Comparison of ENCODE assay signal across 9 cellular contexts in the genomic region with DNA sequence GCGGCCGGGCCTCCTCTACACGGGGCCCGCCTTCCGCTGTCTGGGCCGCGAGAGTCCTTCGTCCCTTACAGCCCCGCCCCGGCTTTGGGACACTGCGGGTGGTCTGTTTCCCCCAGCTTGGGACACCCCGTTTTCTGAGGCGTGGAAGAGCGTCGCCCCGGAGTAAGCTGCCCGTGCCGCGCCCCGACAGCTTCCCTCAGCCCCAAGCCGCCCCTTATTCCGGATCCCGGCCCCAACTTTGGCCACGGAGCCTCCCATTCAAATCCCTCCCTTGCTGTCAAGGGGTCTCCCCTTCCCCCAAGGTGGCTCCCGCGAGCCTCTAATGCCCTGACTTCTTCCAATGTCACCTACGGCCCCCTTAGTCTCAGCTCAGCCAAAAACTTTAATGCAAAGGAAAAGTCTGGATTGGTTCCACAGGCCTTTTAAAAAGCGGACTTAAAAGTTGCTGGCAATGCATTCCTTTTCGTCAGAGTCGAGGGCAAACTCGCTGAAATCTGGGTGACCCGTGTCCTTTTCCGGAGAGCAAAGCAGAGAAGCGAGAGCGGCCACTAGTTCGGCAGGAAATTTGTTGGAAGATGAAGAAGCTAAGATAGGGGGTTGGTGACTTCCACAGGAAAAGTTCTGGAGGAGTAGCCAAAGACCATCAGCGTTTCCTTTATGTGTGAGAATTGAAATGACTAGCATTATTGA. TPM values are rescaled to one million over a fixed set of nuclear protein-coding genes. Genes with fewer than 3 reads are reported as not detected.
DNase-seq lines count a peak whose midpoint lies in the region; ATAC-seq and TF ChIP-seq lines count a peak whose summit lies in the region.
"Had no signal": no experiment of that assay in that cellular context is flagged by ENCODE, and none has a peak within 500 bp of the region (broad histone marks: within the 10 kb centered on the region; RNA-seq: fewer than 3 reads in every experiment).

No MANE protein-coding gene starts in this region.

- H3K36me3 Mint-ChIP-seq in activated CD8-positive, alpha-beta T cell treated with anti-CD3 and anti-CD28 coated beads, Interleukin-2, amount 10 ng/mL, durations not matched to agents 7 days and 5 days (ENCODE audit: low read depth), result peaks cover 6% of the 10 kb centered on the region
- H3K36me3 Mint-ChIP-seq in osteocyte (ENCODE audit: unreplicated experiment), result no peaks in the 10 kb centered on the region

- peak overlapping the region; percentile 90 for H3K27ac ChIP-seq in foreskin keratinocyte

- H3K9me3 Mint-ChIP-seq in activated CD8-positive, alpha-beta T cell treated with anti-CD3 and anti-CD28 coated beads, Interleukin-2, amount 10 ng/mL, durations not matched to agents 7 days and 5 days (ENCODE audit: insufficient read depth), result no peaks in the 10 kb centered on the region
- H3K9me3 Mint-ChIP-seq in osteocyte (ENCODE audit: unreplicated experiment), result no peaks in the 10 kb centered on the region

- in situ Hi-C loops in GM13976 (cut with MboI; ENCODE audit: low sequenced_read_pairs, unreplicated experiment), result no loop called here

- peaks cover 38% of the 10 kb centered on the region for H3K4me1 Mint-ChIP-seq in activated CD8-positive, alpha-beta T cell treated with anti-CD3 and anti-CD28 coated beads, Interleukin-2, amount 10 ng/mL, durations not matched to agents 7 days and 5 days (ENCODE audit: low read depth)
- peaks cover 37% of the 10 kb centered on the region for H3K4me1 Mint-ChIP-seq in osteocyte (ENCODE audit: unreplicated experiment)

- ATAC-seq in activated CD8-positive, alpha-beta T cell treated with anti-CD3 and anti-CD28 coated beads, Interleukin-2, amount 10 ng/mL, durations not matched to agents 7 days and 5 days, result no peak
- ATAC-seq in foreskin keratinocyte (no peak), GM18502 (IDR thresholded peaks at IDR 0.05; ENCODE audit: poor library complexity, unreplicated experiment) (no peak)

- TF ChIP-seq CTCF in HFF-Myc (IDR thresholded peaks at IDR 0.05; ENCODE audit: low read depth, low read length, missing control alignments) (no peak), foreskin keratinocyte (conservative IDR thresholded peaks at IDR 0.05) (no peak), osteocyte (IDR thresholded peaks at IDR 0.05) (no peak), GM13976 (IDR thresholded peaks at IDR 0.05; ENCODE audit: borderline replicate concordance, control extremely low read depth, extremely low read depth, insufficient read depth, missing control alignments) (no peak)

- POLR2A ChIA-PET in activated CD8-positive, alpha-beta T cell treated with anti-CD3 and anti-CD28 coated beads, Interleukin-2, amount 10 ng/mL, durations not matched to agents 7 days and 5 days (lab: Charles Lee), result interaction anchor here (1.3 kb wide), 1 partner anchor 20 kb away, joined by 11 read pairs; the partner anchor contains the start of gene EXOSC2

- H3K27ac Mint-ChIP-seq in activated CD8-positive, alpha-beta T cell treated with anti-CD3 and anti-CD28 coated beads, Interleukin-2, amount 10 ng/mL, durations not matched to agents 7 days and 5 days, result peak overlapping the region; percentile 91
- H3K27ac Mint-ChIP-seq in osteocyte (ENCODE audit: unreplicated experiment), result peak overlapping the region; percentile 96

- DNase-seq in CD1c-positive myeloid dendritic cell (ENCODE audit: extremely low spot score) (peak; percentile 36), HFF-Myc (ENCODE audit: extremely low read depth, low read depth) (no peak), foreskin keratinocyte (no peak), osteocyte (ENCODE audit: extremely low spot score, unreplicated experiment) (no peak), GM13976 (ENCODE audit: low spot score) (no peak), mesenteric fat pad (ENCODE audit: low spot score) (no peak)
- DNase-seq in activated CD8-positive, alpha-beta T cell treated with anti-CD3 and anti-CD28 coated beads, Interleukin-2, amount 10 ng/mL, durations not matched to agents 7 days and 5 days, result peak; percentile 32

- peaks cover 5% of the 10 kb centered on the region for H3K4me1 ChIP-seq in foreskin keratinocyte

- no peaks in the 10 kb centered on the region for H3K27me3 ChIP-seq in foreskin keratinocyte

- H3K4me3 Mint-ChIP-seq in activated CD8-positive, alpha-beta T cell treated with anti-CD3 and anti-CD28 coated beads, Interleukin-2, amount 10 ng/mL, durations not matched to agents 7 days and 5 days, result peak overlapping the region; percentile 87
- H3K4me3 Mint-ChIP-seq in osteocyte (ENCODE audit: unreplicated experiment), result peak overlapping the region; percentile 93

- H3K4me3 ChIP-seq in HFF-Myc (replicated peaks; ENCODE audit: low read depth, low read length), result peak overlapping the region; percentile 86

- no peaks in the 10 kb centered on the region for H3K27me3 Mint-ChIP-seq in activated CD8-positive, alpha-beta T cell treated with anti-CD3 and anti-CD28 coated beads, Interleukin-2, amount 10 ng/mL, durations not matched to agents 7 days and 5 days (ENCODE audit: low read depth)
- H3K27me3 Mint-ChIP-seq in osteocyte (ENCODE audit: unreplicated experiment), result no peaks in the 10 kb centered on the region

- CTCF ChIA-PET in activated CD8-positive, alpha-beta T cell treated with anti-CD3 and anti-CD28 coated beads, Interleukin-2, amount 10 ng/mL, durations not matched to agents 7 days and 5 days (lab: Charles Lee), result interaction anchor here (0.9 to 4.5 kb wide), 6 partner anchors 12 to 156 kb away, joined by 3 to 29 read pairs (median 4); partner anchors contain the start of gene EXOSC2

RNA-seq across cellular contexts. Expression of gene EXOSC2, which starts 19.9 kb away (rescaled TPM):
- total RNA-seq in activated CD8-positive, alpha-beta T cell treated with anti-CD3 and anti-CD28 coated beads, Interleukin-2, amount 10 ng/mL, durations not matched to agents 7 days and 5 days, result 10 to 100 TPM; 59.6 to 61.6 TPM
- 45.6 and 54.7 TPM in 2 replicates for total RNA-seq in foreskin keratinocyte
- polyA plus RNA-seq in foreskin keratinocyte, result 32.3 and 38.5 TPM in 2 replicates
- 26.1 and 26.2 TPM in 2 replicates for total RNA-seq in osteocyte
- total RNA-seq in mesenteric fat pad, result 21.2 TPM

RNA-seq across cellular contexts. Expression of gene PRDM12, which starts 49.0 kb away (rescaled TPM):
- total RNA-seq in activated CD8-positive, alpha-beta T cell treated with anti-CD3 and anti-CD28 coated beads, Interleukin-2, amount 10 ng/mL, durations not matched to agents 7 days and 5 days, result not detected
- total RNA-seq in foreskin keratinocyte (not detected in 2 replicates), osteocyte (not detected in 2 replicates), mesenteric fat pad (not detected)
- polyA plus RNA-seq in foreskin keratinocyte, result 0.02 TPM in 1 of 2 replicates, not detected in the other
- total RNA-seq: LHCN-M2 had no signal

Comparison
In these comparisons a context has a peak if more than half of its experiments do, and no peak if none do; other contexts are left out.
1. DNase-seq: peak in CD1c-positive myeloid dendritic cell (single experiment) and activated CD8-positive, alpha-beta T cell treated with anti-CD3 and anti-CD28 coated beads, Interleukin-2, amount 10 ng/mL, durations not matched to agents 7 days and 5 days (single experiment); none in HFF-Myc (single experiment), foreskin keratinocyte (0 of 2), osteocyte (single experiment), GM13976 (single experiment) and mesenteric fat pad (single experiment).